ENCODE assay signal across 12 cellular contexts in the genomic region with DNA sequence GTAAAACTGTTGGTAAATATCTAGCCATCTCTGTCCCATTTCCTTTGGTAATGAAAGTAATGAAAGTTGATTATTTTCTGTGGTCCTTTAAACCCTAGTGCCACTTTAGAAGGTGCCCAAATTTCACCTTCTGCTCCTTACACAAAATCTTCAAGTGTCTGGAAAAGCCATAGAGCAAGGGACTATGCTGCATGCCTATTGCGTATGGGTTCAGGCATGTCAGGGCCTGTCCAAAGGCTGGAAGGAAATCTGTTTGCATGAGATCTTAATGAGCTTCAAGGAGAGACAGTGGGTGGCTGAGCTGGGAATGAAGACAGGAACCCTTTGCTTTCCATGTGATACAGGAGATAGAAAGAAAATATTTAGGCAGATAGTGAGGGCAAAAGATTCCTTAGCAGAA.
DNase-seq lines count a peak whose midpoint lies in the region; ATAC-seq and TF ChIP-seq lines count a peak whose summit lies in the region.
"Had no signal": no experiment of that assay in that cellular context is flagged by ENCODE, and none has a peak within 500 bp of the region (broad histone marks: within the 10 kb centered on the region; RNA-seq: fewer than 3 reads in every experiment).

No MANE protein-coding gene starts in this region.

- no peak overlapping the region for H2BK15ac ChIP-seq in H9 (ENCODE audit: low read depth, low read length)

- H3K9me3 ChIP-seq in CD4-positive, CD25-positive, alpha-beta regulatory T cell (ENCODE audit: control insufficient read depth in 2 of 2, low read length in 2 of 2), result no peaks in the 10 kb centered on the region
- no peaks in the 10 kb centered on the region for H3K9me3 ChIP-seq in H9 (ENCODE audit: control insufficient read depth, low read depth, low read length)

- H3K4me1 ChIP-seq in CD4-positive, CD25-positive, alpha-beta regulatory T cell (ENCODE audit: control insufficient read depth, insufficient read depth, low read length, poor library complexity, severe bottlenecking), result peaks cover 70% of the 10 kb centered on the region
- H3K4me1 ChIP-seq in H9 (ENCODE audit: insufficient read depth, low read length) (peaks cover 9% of the 10 kb centered on the region; the same call in 1 of the 2 replicates), foreskin keratinocyte (peaks cover 33% of the 10 kb centered on the region)

- H3K14ac ChIP-seq in H9 (ENCODE audit: insufficient read depth, low read length), result no peak overlapping the region

- H3K27me3 ChIP-seq in CD4-positive, CD25-positive, alpha-beta regulatory T cell (ENCODE audit: control insufficient read depth, insufficient read depth, low read length), result no peaks in the 10 kb centered on the region
- no peaks in the 10 kb centered on the region for H3K27me3 ChIP-seq in H9 (ENCODE audit: insufficient read depth, low read length)
- H3K27me3 ChIP-seq in foreskin keratinocyte, result no peaks in the 10 kb centered on the region

- no peaks in the 10 kb centered on the region for H3K79me1 ChIP-seq in H9 (ENCODE audit: insufficient read depth, low read depth, low read length, poor library complexity, severe bottlenecking)

- H3K9ac ChIP-seq in H9 (ENCODE audit: extremely low read depth, insufficient read length, low read length), result no peak overlapping the region

- no peak overlapping the region for H3K56ac ChIP-seq in H9 (ENCODE audit: insufficient read length, low read depth, low read length)

- DNase-seq in CD4-positive, CD25-positive, alpha-beta regulatory T cell, result no peak
- no peak for DNase-seq in H9
- no peak for DNase-seq in activated naive CD8-positive, alpha-beta T cell treated with anti-CD3 and anti-CD28 coated beads for 36 hours
- peak in 1 of 2 donors; percentile 86 for DNase-seq in foreskin keratinocyte
- no peak for DNase-seq in midbrain (lab: John Stamatoyannopoulos, UW)
- DNase-seq in HUDEP-2 (lab: John Stamatoyannopoulos, UW; ENCODE audit: unreplicated experiment in 76 of 76), result no peak
- DNase-seq: activated CD8-positive, alpha-beta memory T cell treated with anti-CD3 and anti-CD28 coated beads, Interleukin-2, amount 50 U/mL, for 48 hours; Kasumi-1; stimulated activated CD4-positive, alpha-beta T cell treated with anti-CD3 and anti-CD28 coated beads, Interleukin-4, amount 100 ng/mL, for 4 hours had no signal

- H2AK5ac ChIP-seq in H9 (ENCODE audit: insufficient read length, low read length), result no peak overlapping the region

- H3K4ac ChIP-seq in H9 (ENCODE audit: low read depth, low read length), result no peak overlapping the region

- H3K36me3 Mint-ChIP-seq in CD4-positive, CD25-positive, alpha-beta regulatory T cell, result peaks cover 10% of the 10 kb centered on the region
- H3K36me3 Mint-ChIP-seq in H9 (ENCODE audit: insufficient read depth in 1 of 3, low read depth in 3 of 3), result peaks cover 0 to 9% (median 2%) of the 10 kb centered on the region in 3 experiments; a peak in 3 of 7 replicates
- peaks cover 13% of the 10 kb centered on the region for H3K36me3 Mint-ChIP-seq in activated naive CD8-positive, alpha-beta T cell treated with anti-CD3 and anti-CD28 coated beads for 36 hours

- no peak overlapping the region for H4K8ac ChIP-seq in H9 (replicated peaks; ENCODE audit: insufficient read length, low read depth, low read length)

- no peaks in the 10 kb centered on the region for H3K23me2 ChIP-seq in H9 (ENCODE audit: insufficient read length, low read depth, low read length, poor library complexity, severe bottlenecking)

- H3K18ac ChIP-seq in H9 (ENCODE audit: insufficient read length, low read depth, low read length), result no peak overlapping the region

- no peak overlapping the region for H3K4me2 ChIP-seq in H9 (ENCODE audit: insufficient read depth, insufficient read length, low read length)

- peak overlapping the region; percentile 66 for H2BK12ac ChIP-seq in H9 (ENCODE audit: insufficient read length, low read depth, low read length)

- peak overlapping the region; percentile 71 to 96 (median 83) for H3K27ac Mint-ChIP-seq in CD4-positive, CD25-positive, alpha-beta regulatory T cell
- no peak overlapping the region for H3K27ac Mint-ChIP-seq in H9
- H3K27ac Mint-ChIP-seq in activated naive CD8-positive, alpha-beta T cell treated with anti-CD3 and anti-CD28 coated beads for 36 hours, result peak overlapping the region; percentile 34

- no peak overlapping the region for H3K4me3 ChIP-seq in CD4-positive, CD25-positive, alpha-beta regulatory T cell (ENCODE audit: low read depth, low read length)

- peak overlapping the region in 1 of 4 donors; percentile 28 for H3K4me3 Mint-ChIP-seq in CD4-positive, CD25-positive, alpha-beta regulatory T cell
- H3K4me3 Mint-ChIP-seq in H9, result no peak overlapping the region
- H3K4me3 Mint-ChIP-seq in activated naive CD8-positive, alpha-beta T cell treated with anti-CD3 and anti-CD28 coated beads for 36 hours, result no peak overlapping the region

- no peak overlapping the region for H2BK5ac ChIP-seq in H9 (ENCODE audit: insufficient read length, low read length)

- ATAC-seq in CD4-positive, CD25-positive, alpha-beta regulatory T cell (ENCODE audit: low read depth in 2 of 2), result no peak
- peak; percentile 66 for ATAC-seq in foreskin keratinocyte
- no peak for ATAC-seq in GM18909 (IDR thresholded peaks at IDR 0.05; ENCODE audit: poor library complexity, unreplicated experiment)
- ATAC-seq in HG03378 (IDR thresholded peaks at IDR 0.05; ENCODE audit: unreplicated experiment), result no peak

- no peak overlapping the region for H3T11ph ChIP-seq in H9 (ENCODE audit: low read length)

- no peak overlapping the region for H4K91ac ChIP-seq in H9 (ENCODE audit: insufficient read length, low read depth, low read length)

- no peak for TF ChIP-seq CTCF in H9 (conservative IDR thresholded peaks at IDR 0.05)
- no peak for TF ChIP-seq CTCF in foreskin keratinocyte (conservative IDR thresholded peaks at IDR 0.05)

- H3K23ac ChIP-seq in H9 (ENCODE audit: insufficient read length, low read depth, low read length), result no peak overlapping the region

- H3K4me1 Mint-ChIP-seq in CD4-positive, CD25-positive, alpha-beta regulatory T cell, result peaks cover 20 to 93% (median 56%) of the 10 kb centered on the region in 4 donors
- peaks cover 22 to 25% of the 10 kb centered on the region in 2 experiments for H3K4me1 Mint-ChIP-seq in H9
- peaks cover 73% of the 10 kb centered on the region for H3K4me1 Mint-ChIP-seq in activated naive CD8-positive, alpha-beta T cell treated with anti-CD3 and anti-CD28 coated beads for 36 hours

- no peak overlapping the region for H4K5ac ChIP-seq in H9 (ENCODE audit: insufficient read length, low read depth, low read length)

- H2AFZ ChIP-seq in H9 (ENCODE audit: low read length), result peak overlapping the region; percentile 70

- H3K79me2 ChIP-seq in H9 (ENCODE audit: insufficient read depth, low read length), result no peaks in the 10 kb centered on the region

- H3K9me3 Mint-ChIP-seq in CD4-positive, CD25-positive, alpha-beta regulatory T cell, result peaks cover 0 to 2% (median 0%) of the 10 kb centered on the region in 7 donors
- peaks cover 3 to 4% of the 10 kb centered on the region in 2 experiments; a peak in 3 of 5 replicates for H3K9me3 Mint-ChIP-seq in H9
- peaks cover 8% of the 10 kb centered on the region for H3K9me3 Mint-ChIP-seq in activated naive CD8-positive, alpha-beta T cell treated with anti-CD3 and anti-CD28 coated beads for 36 hours

- H3K27me3 Mint-ChIP-seq in CD4-positive, CD25-positive, alpha-beta regulatory T cell, result no peaks in the 10 kb centered on the region
- H3K27me3 Mint-ChIP-seq in H9 (ENCODE audit: low read depth), result peaks cover 1% of the 10 kb centered on the region; the same call in 1 of the 2 replicates
- H3K27me3 Mint-ChIP-seq in activated naive CD8-positive, alpha-beta T cell treated with anti-CD3 and anti-CD28 coated beads for 36 hours, result no peaks in the 10 kb centered on the region

- H2BK20ac ChIP-seq in H9 (ENCODE audit: low read depth, low read length, poor library complexity, severe bottlenecking), result no peak overlapping the region

- no peak overlapping the region for H3K27ac ChIP-seq in CD4-positive, CD25-positive, alpha-beta regulatory T cell (ENCODE audit: insufficient read depth, low read length, poor library complexity, severe bottlenecking)
- H3K27ac ChIP-seq in H9 (ENCODE audit: insufficient read length, low read depth, low read length), result no peak overlapping the region
- H3K27ac ChIP-seq in foreskin keratinocyte, result peak overlapping the region; percentile 72
- H3K27ac ChIP-seq: C4-2B had no signal

- no peak overlapping the region for H2BK120ac ChIP-seq in H9 (ENCODE audit: low read depth, low read length, poor library complexity, severe bottlenecking)

- no peaks in the 10 kb centered on the region for H3K36me3 ChIP-seq in CD4-positive, CD25-positive, alpha-beta regulatory T cell (ENCODE audit: control insufficient read depth, insufficient read depth, low read length)

- no CpG with 5 or more reads among the region's 1 CpG for WGBS in H9 (ENCODE audit: extremely low coverage, insufficient read length, low lambda C conversion rate)

- H4K20me1 ChIP-seq in H9 (ENCODE audit: control insufficient read depth, insufficient read depth, insufficient read length), result no peaks in the 10 kb centered on the region

Comparison
In these comparisons a context has a peak if more than half of its experiments do, and no peak if none do; other contexts are left out.
1. H3K27ac Mint-ChIP-seq: peak in CD4-positive, CD25-positive, alpha-beta regulatory T cell (3 of 3) and activated naive CD8-positive, alpha-beta T cell treated with anti-CD3 and anti-CD28 coated beads for 36 hours (single experiment); none in H9 (0 of 3).